In the genomic region with DNA sequence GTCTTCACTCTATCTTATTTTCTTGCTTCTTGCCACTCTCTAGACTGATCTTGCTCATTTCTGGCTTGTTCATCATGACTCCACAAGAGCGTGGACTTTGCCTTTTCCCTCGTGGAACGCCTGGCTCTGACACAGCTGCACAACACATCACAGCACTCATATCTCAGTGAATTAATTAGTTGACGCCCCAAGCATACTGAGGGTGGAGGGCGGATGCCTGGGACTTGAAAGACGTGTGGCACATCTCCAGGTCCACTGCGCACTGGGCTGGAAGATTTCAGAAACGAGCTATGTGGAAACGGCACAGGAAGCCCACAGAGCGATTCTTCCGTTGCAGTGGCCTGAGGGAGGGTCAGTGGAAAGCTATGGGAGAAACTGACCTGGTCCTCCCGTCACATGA, we compare ENCODE assay signal across 18 cellular contexts.
"Had no signal": no experiment of that assay in that cellular context is flagged by ENCODE, and none has a peak within 500 bp of the region (broad histone marks: within the 10 kb centered on the region; RNA-seq: fewer than 3 reads in every experiment).

No MANE protein-coding gene starts in this region.

- FAIRE-seq: urothelium cell line had no signal

- DNase-seq: activated CD4-positive, alpha-beta memory T cell treated with anti-CD3 and anti-CD28 coated beads for 36 hours; activated CD4-positive, alpha-beta T cell treated with anti-CD3 and anti-CD28 coated beads for 48 hours; activated effector memory CD4-positive, alpha-beta T cell treated with Interleukin-2 at 50 U/mL for 16 hours; activated naive CD4-positive, alpha-beta T cell treated with anti-CD3 and anti-CD28 coated beads, Interleukin-2, amount 10 ng/mL, durations not matched to agents 7 days and 5 days; activated naive CD8-positive, alpha-beta T cell treated with anti-CD3 and anti-CD28 coated beads, Interleukin-2, amount 50 U/mL, for 24 hours; activated T-cell treated with anti-CD3 and anti-CD28 coated beads, Interleukin-2, amount 50 U/mL, for 72 hours; cortex of kidney; stimulated activated CD4-positive, alpha-beta T cell treated with anti-CD3 and anti-CD28 coated beads, Interleukin-12 subunit alpha, Interleukin-12 subunit beta, amount 100 ng/mL, for 4 hours; stimulated activated CD4-positive, alpha-beta T cell treated with anti-CD3 and anti-CD28 coated beads, Interleukin-4, amount 100 ng/mL, for 4 hours; SW 1271; T-helper 17 cell had no signal

- H3K9me3 ChIP-seq: prostate gland, right atrium auricular region had no signal

- H3K4me3 ChIP-seq: prostate gland, right atrium auricular region, SK-N-MC, tibial nerve had no signal

- H3K4me1 ChIP-seq: prostate gland, right atrium auricular region, tibial nerve had no signal

- H3K36me3 Mint-ChIP-seq: activated CD4-positive, alpha-beta memory T cell treated with anti-CD3 and anti-CD28 coated beads for 36 hours; activated naive CD4-positive, alpha-beta T cell treated with anti-CD3 and anti-CD28 coated beads, Interleukin-2, amount 10 ng/mL, durations not matched to agents 7 days and 5 days had no signal

- H3K27ac ChIP-seq: epithelial cell of prostate, prostate gland, right atrium auricular region, SK-N-MC, tibial nerve had no signal

- H3K36me3 ChIP-seq: prostate gland, right atrium auricular region, tibial nerve had no signal

- H3K4me1 Mint-ChIP-seq: activated naive CD4-positive, alpha-beta T cell treated with anti-CD3 and anti-CD28 coated beads, Interleukin-2, amount 10 ng/mL, durations not matched to agents 7 days and 5 days; activated naive CD8-positive, alpha-beta T cell treated with anti-CD3 and anti-CD28 coated beads, Interleukin-2, amount 50 U/mL, for 24 hours; T-helper 17 cell had no signal

- H3K4me3 Mint-ChIP-seq: activated CD4-positive, alpha-beta memory T cell treated with anti-CD3 and anti-CD28 coated beads for 36 hours; activated naive CD4-positive, alpha-beta T cell treated with anti-CD3 and anti-CD28 coated beads, Interleukin-2, amount 10 ng/mL, durations not matched to agents 7 days and 5 days; activated naive CD8-positive, alpha-beta T cell treated with anti-CD3 and anti-CD28 coated beads, Interleukin-2, amount 50 U/mL, for 24 hours; activated T-cell treated with anti-CD3 and anti-CD28 coated beads, Interleukin-2, amount 50 U/mL, for 72 hours; stimulated activated naive CD8-positive, alpha-beta T cell treated with anti-CD3 and anti-CD28 coated beads, Interleukin-15, Interleukin-2, amounts not matched to agents 100 ng/mL and 50 ng/mL, for 24 hours; T-helper 17 cell had no signal

- H3K9me3 Mint-ChIP-seq: activated CD4-positive, alpha-beta memory T cell treated with anti-CD3 and anti-CD28 coated beads for 36 hours; activated naive CD4-positive, alpha-beta T cell treated with anti-CD3 and anti-CD28 coated beads, Interleukin-2, amount 10 ng/mL, durations not matched to agents 7 days and 5 days; activated naive CD8-positive, alpha-beta T cell treated with anti-CD3 and anti-CD28 coated beads, Interleukin-2, amount 50 U/mL, for 24 hours; activated T-cell treated with anti-CD3 and anti-CD28 coated beads, Interleukin-2, amount 50 U/mL, for 72 hours; stimulated activated naive CD8-positive, alpha-beta T cell treated with anti-CD3 and anti-CD28 coated beads, Interleukin-15, Interleukin-2, amounts not matched to agents 100 ng/mL and 50 ng/mL, for 24 hours had no signal

- H3K27me3 ChIP-seq: right atrium auricular region, tibial nerve had no signal

- H3K27ac Mint-ChIP-seq: activated CD4-positive, alpha-beta memory T cell treated with anti-CD3 and anti-CD28 coated beads for 36 hours; activated naive CD4-positive, alpha-beta T cell treated with anti-CD3 and anti-CD28 coated beads, Interleukin-2, amount 10 ng/mL, durations not matched to agents 7 days and 5 days; activated naive CD8-positive, alpha-beta T cell treated with anti-CD3 and anti-CD28 coated beads, Interleukin-2, amount 50 U/mL, for 24 hours; activated T-cell treated with anti-CD3 and anti-CD28 coated beads, Interleukin-2, amount 50 U/mL, for 72 hours; stimulated activated naive CD8-positive, alpha-beta T cell treated with anti-CD3 and anti-CD28 coated beads, Interleukin-15, Interleukin-2, amounts not matched to agents 100 ng/mL and 50 ng/mL, for 24 hours; T-helper 17 cell had no signal

- ATAC-seq: activated naive CD8-positive, alpha-beta T cell treated with anti-CD3 and anti-CD28 coated beads, Interleukin-2, amount 50 U/mL, for 24 hours; activated T-cell treated with anti-CD3 and anti-CD28 coated beads, Interleukin-2, amount 50 U/mL, for 72 hours; T-helper 17 cell had no signal
